13 cellular contexts compared by ENCODE assay signal in genomic region chr11:47148903-47149535, GRCh38. TPM values are rescaled to one million over a fixed set of nuclear protein-coding genes. Genes with fewer than 3 reads are reported as not detected.
A peak's percentile ranks its signal among the peaks of the same experiment; 100 is the strongest.
DNase-seq lines count a peak whose midpoint lies in the region; ATAC-seq and TF ChIP-seq lines count a peak whose summit lies in the region.
"Had no signal": no experiment of that assay in that cellular context is flagged by ENCODE, and none has a peak within 500 bp of the region (broad histone marks: within the 10 kb centered on the region; RNA-seq: fewer than 3 reads in every experiment).

No MANE protein-coding gene starts in this region.

- peak overlapping the region in 2 of 3 experiments; percentile 29 to 58 for H3K27ac Mint-ChIP-seq in nephron
- H3K27ac Mint-ChIP-seq: type B pancreatic cell had no signal

- no peak for ATAC-seq in activated CD4-positive, CD25-positive, alpha-beta regulatory T cell treated with anti-CD3 and anti-CD28 coated beads, Interleukin-2, amount 50 U/mL, for 24 hours
- ATAC-seq in GM19023 (IDR thresholded peaks at IDR 0.05; ENCODE audit: unreplicated experiment), result no peak

- intact Hi-C loops in colonic mucosa (cut with DNase I), result no loop called here

- H3K9ac ChIP-seq in BLaER1, result no peak overlapping the region
- peak overlapping the region in 1 of 2 donors; percentile 23 for H3K9ac ChIP-seq in colonic mucosa (ENCODE audit: low read depth in 2 of 2, low read length in 2 of 2)

- peak overlapping the region; percentile 36; the same call in 1 of the 2 replicates for H3K4me2 ChIP-seq in BLaER1

- H3K4me3 ChIP-seq in BLaER1 (no peak overlapping the region), colonic mucosa (no peak overlapping the region)
- H3K4me3 ChIP-seq: dorsolateral prefrontal cortex had no signal

- peaks cover 15% of the 10 kb centered on the region for H3K36me3 Mint-ChIP-seq in nephron (ENCODE audit: low read depth)

- H3K27me3 ChIP-seq in BLaER1 (no peaks in the 10 kb centered on the region), colonic mucosa (no peaks in the 10 kb centered on the region)
- H3K27me3 ChIP-seq: dorsolateral prefrontal cortex had no signal

- peaks cover 40% of the 10 kb centered on the region for H3K4me1 ChIP-seq in BLaER1
- H3K4me1 ChIP-seq in colonic mucosa, result peaks cover 14% of the 10 kb centered on the region

- peaks cover 55% of the 10 kb centered on the region for H3K4me1 Mint-ChIP-seq in nephron

- no peak overlapping the region for H3K27ac ChIP-seq in BLaER1
- no peak overlapping the region for H3K27ac ChIP-seq in colonic mucosa

- H3K9me3 Mint-ChIP-seq in nephron, result no peaks in the 10 kb centered on the region
- H3K9me3 Mint-ChIP-seq: type B pancreatic cell had no signal

- H3K36me3 ChIP-seq in BLaER1, result peaks cover 22% of the 10 kb centered on the region; the same call in 1 of the 2 replicates
- no peaks in the 10 kb centered on the region for H3K36me3 ChIP-seq in colonic mucosa

- H3K4me3 Mint-ChIP-seq in nephron, result no peak overlapping the region
- H3K4me3 Mint-ChIP-seq: type B pancreatic cell had no signal

- H3K27me3 Mint-ChIP-seq in nephron (ENCODE audit: low read depth), result no peaks in the 10 kb centered on the region
- H3K27me3 Mint-ChIP-seq: type B pancreatic cell had no signal

- DNase-seq in NCI-H1092 treated with DMSO at 0.1 percent for 48 hours (lab: John Stamatoyannopoulos, UW) (peak; percentile 94), colonic mucosa (peak; percentile 31), H4 (ENCODE audit: low spot score) (no peak), NCI-H510A (lab: John Stamatoyannopoulos, UW) (no peak)
- DNase-seq: activated CD8-positive, alpha-beta memory T cell treated with anti-CD3 and anti-CD28 coated beads, Interleukin-2, amount 50 U/mL, for 4 hours; NCI-H1930; RPMI8226 had no signal

- no peaks in the 10 kb centered on the region for H3K9me3 ChIP-seq in BLaER1
- H3K9me3 ChIP-seq in colonic mucosa, result no peaks in the 10 kb centered on the region

- TF ChIP-seq CTCF in colonic mucosa (IDR thresholded peaks at IDR 0.05) (no peak), nephron (IDR thresholded peaks at IDR 0.05; ENCODE audit: unreplicated experiment in 3 of 3) (no peak)

- peaks cover 36% of the 10 kb centered on the region for H4K20me1 ChIP-seq in BLaER1

RNA-seq across cellular contexts. Expression of gene ARFGAP2, which starts 27.7 kb away (rescaled TPM):
- total RNA-seq in colonic mucosa, result 100 to 1,000 TPM in 1 of 2 donors, 10 to 100 TPM in 1; 64.6 to 109 TPM
- 81.8 and 97.4 TPM in 2 replicates for total RNA-seq in H4 (2014; rRNA removed; shearing (Covaris generic))

RNA-seq across cellular contexts. Expression of gene PACSIN3, which starts 37.2 kb away (rescaled TPM):
- 10 to 100 TPM in 1 of 2 donors, 1 to 10 TPM in 1; 3.2 to 11.2 TPM for total RNA-seq in colonic mucosa
- 11.3 and 16.4 TPM in 2 replicates for total RNA-seq in H4 (2014; rRNA removed; shearing (Covaris generic))

Comparison
In these comparisons a context has a peak if more than half of its experiments do, and no peak if none do; other contexts are left out.
1. DNase-seq: peak in NCI-H1092 treated with DMSO at 0.1 percent for 48 hours (single experiment) and colonic mucosa (single experiment); none in H4 (single experiment) and NCI-H510A (single experiment).